Comparison of ENCODE assay signal across 19 cellular contexts in genomic region chr14:86464386-86464785, GRCh38.
DNase-seq lines count a peak whose midpoint lies in the region; ATAC-seq and TF ChIP-seq lines count a peak whose summit lies in the region.
"Had no signal": no experiment of that assay in that cellular context is flagged by ENCODE, and none has a peak within 500 bp of the region (broad histone marks: within the 10 kb centered on the region; RNA-seq: fewer than 3 reads in every experiment).

No MANE protein-coding gene starts in this region.

- DNase-seq in A673 (ENCODE audit: low spot score) = no peak
- DNase-seq in GM23338 (ENCODE audit: low spot score) = no peak
- DNase-seq in SK-N-MC (ENCODE audit: low read depth, low spot score) = no peak
- DNase-seq in medulla oblongata (ENCODE audit: extremely low spot score) = peak; percentile 5
- DNase-seq in NCI-H2171 treated with DMSO at 0.1 percent for 48 hours (lab: John Stamatoyannopoulos, UW) = no peak
- no peak for DNase-seq in GM13976 (ENCODE audit: low spot score)
- DNase-seq in CD1c-positive myeloid dendritic cell (ENCODE audit: extremely low spot score) = no peak
- DNase-seq in left lung = no peak
- DNase-seq: 8988T; AML-193; CD4-positive, alpha-beta memory T cell; DMS79; H7; NCI-H1436; NCI-H2081 treated with DMSO at 0.1 percent for 48 hours; NCI-H345; NCI-H82; SHP77 treated with DMSO at 0.1 percent for 48 hours; T-helper 2 cell had no signal

- H3K27ac ChIP-seq in A673 (ENCODE audit: low read depth, low read length, poor library complexity, severe bottlenecking) (peak overlapping the region; percentile 71), GM23338 (ENCODE audit: low read depth) (no peak overlapping the region), SK-N-MC (peak overlapping the region; percentile 95), left lung (no peak overlapping the region)

- no peak overlapping the region for H3K4me2 ChIP-seq in GM23338

- no peaks in the 10 kb centered on the region for H3F3A ChIP-seq in GM23338 (replicated peaks; ENCODE audit: low read depth)

- H3K36me3 ChIP-seq in A673 (ENCODE audit: insufficient read depth, low read length, poor library complexity, severe bottlenecking) = no peaks in the 10 kb centered on the region
- no peaks in the 10 kb centered on the region for H3K36me3 ChIP-seq in GM23338 (ENCODE audit: insufficient read depth)
- H3K36me3 ChIP-seq in SK-N-MC (ENCODE audit: insufficient read depth, low read length) = peaks cover 3% of the 10 kb centered on the region; the same call in 1 of the 2 replicates
- H3K36me3 ChIP-seq in left lung = no peaks in the 10 kb centered on the region

- H3K4me3 ChIP-seq in A673 (ENCODE audit: low read depth, low read length, poor library complexity, severe bottlenecking) = no peak overlapping the region
- H3K4me3 ChIP-seq in GM23338 = no peak overlapping the region
- no peak overlapping the region for H3K4me3 ChIP-seq in SK-N-MC
- H3K4me3 ChIP-seq in left lung = no peak overlapping the region

- in situ Hi-C loops in GM13976 (cut with MboI; ENCODE audit: low sequenced_read_pairs, unreplicated experiment) = no loop called here

- TF ChIP-seq CTCF in A673 (conservative IDR thresholded peaks at IDR 0.05; ENCODE audit: low read depth, low read length) = no peak
- TF ChIP-seq CTCF in GM23338 (conservative IDR thresholded peaks at IDR 0.05; ENCODE audit: low read depth in 2 of 2) = no peak
- no peak for TF ChIP-seq CTCF in GM13976 (IDR thresholded peaks at IDR 0.05; ENCODE audit: borderline replicate concordance, control extremely low read depth, extremely low read depth, insufficient read depth, missing control alignments)
- TF ChIP-seq CTCF in left lung (IDR thresholded peaks at IDR 0.05) = no peak

- no peak overlapping the region for H3K9ac ChIP-seq in SK-N-MC (ENCODE audit: insufficient read length)

- no peaks in the 10 kb centered on the region for H3K79me2 ChIP-seq in GM23338 (replicated peaks; ENCODE audit: insufficient read depth)

- H3K36me3 Mint-ChIP-seq in GM23338 (ENCODE audit: low read depth) = no peaks in the 10 kb centered on the region; the same call in 2 of the 3 replicates
- H3K36me3 Mint-ChIP-seq: CD4-positive, alpha-beta memory T cell had no signal

- no TSS peak for BruUV-seq in A673 (replicated peaks; lab: Mats Ljungman, UMichigan)

- H3K4me1 Mint-ChIP-seq in GM23338 = no peaks in the 10 kb centered on the region
- H3K4me1 Mint-ChIP-seq: CD4-positive, alpha-beta memory T cell had no signal

- H3K4me1 ChIP-seq in A673 (ENCODE audit: insufficient read depth, low read length, poor library complexity, severe bottlenecking) = peaks cover 10% of the 10 kb centered on the region
- no peaks in the 10 kb centered on the region for H3K4me1 ChIP-seq in GM23338 (ENCODE audit: insufficient read depth)
- H3K4me1 ChIP-seq in left lung = no peaks in the 10 kb centered on the region

- ATAC-seq in GM23338 (no peak), left lung (no peak)

- no peak overlapping the region for H3K27ac Mint-ChIP-seq in GM23338
- H3K27ac Mint-ChIP-seq: CD4-positive, alpha-beta memory T cell had no signal

- H3K27me3 Mint-ChIP-seq in GM23338 (ENCODE audit: insufficient read depth, low read depth, poor library complexity) = no peaks in the 10 kb centered on the region
- H3K27me3 Mint-ChIP-seq: CD4-positive, alpha-beta memory T cell had no signal

- POLR2A ChIA-PET in A673 (lab: Charles Lee; ENCODE audit: low non-redundant PET) = no interaction called here

- peak overlapping the region; percentile 49; the same call in 1 of the 2 replicates for H2AFZ ChIP-seq in GM23338

- H3K9me3 ChIP-seq in A673 (ENCODE audit: low read depth, low read length, poor library complexity, severe bottlenecking) (peaks cover 11% of the 10 kb centered on the region), SK-N-MC (ENCODE audit: low read depth, low read length) (0 out of 2 replicates have a peak, but pooled peaks cover 9% of the 10 kb centered on the region), left lung (no peaks in the 10 kb centered on the region)

- H3K27me3 ChIP-seq in A673 (replicated peaks; ENCODE audit: insufficient read depth, low read depth, low read length, poor library complexity) (no peaks in the 10 kb centered on the region), GM23338 (ENCODE audit: insufficient read depth) (no peaks in the 10 kb centered on the region), left lung (no peaks in the 10 kb centered on the region)

- peaks cover 6% of the 10 kb centered on the region for H3K9me3 Mint-ChIP-seq in GM23338

- no peak overlapping the region for H3K4me3 Mint-ChIP-seq in GM23338
- H3K4me3 Mint-ChIP-seq: CD4-positive, alpha-beta memory T cell had no signal

- no peaks in the 10 kb centered on the region for H4K20me1 ChIP-seq in GM23338 (replicated peaks; ENCODE audit: insufficient read depth)

- H3K9me2 ChIP-seq in GM23338 (ENCODE audit: insufficient read depth) = no peaks in the 10 kb centered on the region

- CTCF ChIA-PET in A673 (lab: Charles Lee) = no interaction called here

- intact Hi-C loops in A673 (cut with micrococcal nuclease; ENCODE audit: unreplicated experiment) = loop anchor here (2.0 to 5.0 kb wide), 2 partner anchors 48 to 188 kb away; no protein-coding TSS in a partner anchor
- intact Hi-C loops in left lung (cut with DNase I) = no loop called here

TF ChIP-seq in GM23338, 12 proteins besides CTCF, POLR2A, EP300 and RAD21:
- TF ChIP-seq REST (IDR thresholded peaks at IDR 0.05; ENCODE audit: unreplicated experiment) (no peak), STAT1 (IDR thresholded peaks at IDR 0.05; ENCODE audit: unreplicated experiment) (no peak)

Comparison
In these comparisons a context has a peak if more than half of its experiments do, and no peak if none do; other contexts are left out.
1. H3K27ac ChIP-seq: peak in A673 (single experiment) and SK-N-MC (single experiment); none in GM23338 (single experiment) and left lung (0 of 2).